ENCODE assay signal across 1 cellular context in the genomic region with DNA sequence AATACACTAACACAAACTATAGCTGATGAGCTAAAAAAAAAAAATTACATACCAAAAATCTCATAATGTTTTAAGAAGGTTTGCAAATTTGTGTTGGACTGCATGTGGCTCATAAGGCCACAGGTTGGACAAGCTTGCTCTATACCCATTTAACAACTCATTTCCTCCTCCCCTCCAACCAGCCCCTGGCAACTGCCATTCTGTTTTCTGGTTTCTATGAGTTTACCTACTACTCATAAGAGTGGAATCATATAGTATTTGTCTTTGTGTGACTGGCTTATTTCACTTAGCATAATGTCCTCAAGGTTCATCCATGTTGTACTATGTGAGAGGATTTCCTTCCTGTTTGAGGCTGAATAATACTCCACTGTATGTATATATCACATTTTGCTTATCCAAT.
TF ChIP-seq lines count a peak whose summit lies in the region.

No MANE protein-coding gene starts in this region.

TF ChIP-seq in endothelial cell of umbilical vein, 7 proteins besides CTCF, POLR2A, EP300 and RAD21 (continued from another document):
- no peak for TF ChIP-seq EZH2 (IDR thresholded peaks at IDR 0.05; ENCODE audit: borderline replicate concordance, low read depth, low read length, severe bottlenecking)
TF ChIP-seq in endothelial cell of umbilical vein: peak in this region for 0.
